ENCODE assay signal across 8 cellular contexts in the genomic region with DNA sequence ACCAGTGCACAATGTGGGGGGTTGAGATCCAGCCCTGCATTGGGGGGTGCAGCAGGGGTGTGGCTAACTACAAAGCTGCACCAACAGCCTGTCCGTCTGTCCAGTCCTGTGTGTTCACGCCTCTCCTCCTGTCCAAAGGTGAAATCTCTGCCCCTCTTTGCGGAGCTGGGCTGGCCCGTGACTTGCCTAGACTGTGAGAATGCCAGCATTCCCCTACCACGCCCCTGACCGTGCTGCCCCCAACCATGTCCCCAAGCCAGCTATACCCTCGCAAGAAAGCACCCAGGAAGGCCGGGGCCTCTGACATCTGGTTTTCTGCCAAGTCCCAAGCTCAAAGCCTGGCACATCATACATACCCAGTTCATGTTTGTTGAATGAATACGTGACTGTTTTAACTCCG. TPM values are rescaled to one million over a fixed set of nuclear protein-coding genes. Genes with fewer than 3 reads are reported as not detected.
"Had no signal": no experiment of that assay in that cellular context is flagged by ENCODE, and none has a peak within 500 bp of the region (broad histone marks: within the 10 kb centered on the region; RNA-seq: fewer than 3 reads in every experiment).

No MANE protein-coding gene starts in this region.

- H3K4me3 Mint-ChIP-seq: GM23338 had no signal

- ATAC-seq: GM23338, K562 had no signal

- H3K4me3 ChIP-seq: GM23338, K562 had no signal

- H3K9me3 Mint-ChIP-seq: GM23338 had no signal

- DNase-seq: H7, HCEC 1CT, IMR-90, KG1 had no signal

- H2AFZ ChIP-seq: GM23338 had no signal

- H3K27ac Mint-ChIP-seq: GM23338 had no signal

- H3K4me2 ChIP-seq: GM23338 had no signal

RNA-seq across cellular contexts. Expression of a gene that starts 19.5 kb away (rescaled TPM):
- total RNA-seq: GM23338, H4, H7, HT-29, IMR-90 had no signal
- polyA plus RNA-seq: GM23338, IMR-90 had no signal
